Comparison of ENCODE assay signal across 37 cellular contexts in the genomic region with DNA sequence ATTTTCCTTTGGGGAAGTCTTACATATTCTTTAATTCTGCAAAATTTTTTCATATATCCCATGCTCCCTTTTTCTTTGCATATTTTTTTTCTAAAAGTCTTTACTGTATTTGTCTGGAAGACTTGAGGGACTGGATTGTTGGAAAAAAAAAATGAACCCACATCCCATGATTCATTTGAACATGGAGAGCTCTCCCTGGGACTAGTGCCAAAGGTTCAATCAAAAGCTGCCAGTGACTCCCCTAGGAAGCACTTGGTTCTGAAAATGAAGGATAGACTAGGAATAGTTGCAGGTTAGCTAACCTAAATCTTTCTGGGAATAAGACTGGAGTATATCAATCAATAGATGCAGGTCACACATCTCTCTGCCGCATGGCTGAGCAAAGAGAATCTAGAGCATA. TPM values are rescaled to one million over a fixed set of nuclear protein-coding genes. Genes with fewer than 3 reads are reported as not detected.
A peak's percentile ranks its signal among the peaks of the same experiment; 100 is the strongest.
DNase-seq lines count a peak whose midpoint lies in the region; ATAC-seq and TF ChIP-seq lines count a peak whose summit lies in the region.
"Had no signal": no experiment of that assay in that cellular context is flagged by ENCODE, and none has a peak within 500 bp of the region (broad histone marks: within the 10 kb centered on the region; RNA-seq: fewer than 3 reads in every experiment).

No MANE protein-coding gene starts in this region.

- H3K14ac ChIP-seq in mesenchymal stem cell (ENCODE audit: low read length in 2 of 2) = no peak overlapping the region

- TF ChIP-seq CTCF in WTC11 (IDR thresholded peaks at IDR 0.05) = no peak

- POLR2A ChIA-PET in WTC11 (lab: Charles Lee) = no interaction called here

- no peak overlapping the region for H3K27ac Mint-ChIP-seq in WTC11
- H3K27ac Mint-ChIP-seq: activated CD8-positive, alpha-beta memory T cell treated with anti-CD3 and anti-CD28 coated beads, Interleukin-2, amount 10 ng/mL, durations not matched to agents 7 days and 5 days; activated naive CD8-positive, alpha-beta T cell treated with anti-CD3 and anti-CD28 coated beads, Interleukin-2, amount 10 ng/mL, durations not matched to agents 7 days and 5 days; CD8-positive, alpha-beta T cell; H9; memory B cell had no signal

- no peaks in the 10 kb centered on the region for H3K27me3 ChIP-seq in mesenchymal stem cell (ENCODE audit: control insufficient read depth in 1 of 2, insufficient read depth in 1 of 2, low read length in 2 of 2)
- H3K27me3 ChIP-seq: BE2C, hepatocyte, right atrium auricular region, testis had no signal

- H3K4me2 ChIP-seq in mesenchymal stem cell (ENCODE audit: low read length, poor library complexity, severe bottlenecking) = no peak overlapping the region
- H3K4me2 ChIP-seq: hepatocyte, SK-N-SH, smooth muscle cell had no signal

- no CpG with 5 or more reads among the region's 1 CpG for WGBS in mesenchymal stem cell

- H4K91ac ChIP-seq in mesenchymal stem cell (ENCODE audit: low read length) = no peak overlapping the region

- CTCF ChIA-PET in WTC11 (lab: Charles Lee) = no interaction called here

- H3K23ac ChIP-seq in mesenchymal stem cell (ENCODE audit: low read length in 2 of 2) = no peak overlapping the region

- peaks cover 11% of the 10 kb centered on the region for H3K9me3 Mint-ChIP-seq in WTC11
- H3K9me3 Mint-ChIP-seq: activated naive CD8-positive, alpha-beta T cell treated with anti-CD3 and anti-CD28 coated beads, Interleukin-2, amount 10 ng/mL, durations not matched to agents 7 days and 5 days; activated T-cell treated with anti-CD3 and anti-CD28 coated beads, Interleukin-2, amount 50 U/mL, for 4 hours; CD8-positive, alpha-beta T cell; H9; neural crest cell had no signal

- H3K79me1 ChIP-seq in mesenchymal stem cell (replicated peaks; ENCODE audit: low read length, poor library complexity, severe bottlenecking) = no peaks in the 10 kb centered on the region

- H4K8ac ChIP-seq in mesenchymal stem cell (ENCODE audit: low read length) = no peak overlapping the region

- H2BK12ac ChIP-seq in mesenchymal stem cell (ENCODE audit: low read length in 2 of 2) = no peak overlapping the region

- H3K9me3 ChIP-seq in mesenchymal stem cell (ENCODE audit: control insufficient read depth, low read length) = no peaks in the 10 kb centered on the region
- H3K9me3 ChIP-seq: BE2C, pancreas, right atrium auricular region, SK-N-SH, testis had no signal

- peaks cover 3% of the 10 kb centered on the region for H3K27me3 Mint-ChIP-seq in WTC11 (ENCODE audit: low read depth)

- H3K4me3 ChIP-seq in mesenchymal stem cell (ENCODE audit: insufficient read depth in 1 of 2, low read depth in 1 of 2, low read length in 2 of 2) = no peak overlapping the region
- H3K4me3 ChIP-seq: hepatocyte, pancreas, right atrium auricular region, smooth muscle cell, testis had no signal

- no peak overlapping the region for H3K4me3 Mint-ChIP-seq in WTC11
- H3K4me3 Mint-ChIP-seq: activated CD8-positive, alpha-beta memory T cell treated with anti-CD3 and anti-CD28 coated beads, Interleukin-2, amount 10 ng/mL, durations not matched to agents 7 days and 5 days; activated naive CD8-positive, alpha-beta T cell treated with anti-CD3 and anti-CD28 coated beads, Interleukin-2, amount 10 ng/mL, durations not matched to agents 7 days and 5 days; activated T-cell treated with anti-CD3 and anti-CD28 coated beads, Interleukin-2, amount 50 U/mL, for 4 hours; CD8-positive, alpha-beta T cell; H9; memory B cell; neural crest cell had no signal

- H3K36me3 ChIP-seq in mesenchymal stem cell (ENCODE audit: control insufficient read depth in 1 of 2, insufficient read depth in 2 of 2, low read depth in 1 of 2, low read length in 2 of 2) = no peaks in the 10 kb centered on the region
- H3K36me3 ChIP-seq: BE2C, pancreas, right atrium auricular region had no signal

- H3K27ac ChIP-seq in mesenchymal stem cell (ENCODE audit: low read length, poor library complexity, severe bottlenecking) = no peak overlapping the region
- H3K27ac ChIP-seq: hepatocyte, pancreas, right atrium auricular region, testis had no signal

- no peak overlapping the region for H2BK15ac ChIP-seq in mesenchymal stem cell (ENCODE audit: low read depth, poor library complexity, severe bottlenecking)

- no peak overlapping the region for H3K9ac ChIP-seq in mesenchymal stem cell (ENCODE audit: low read length)
- H3K9ac ChIP-seq: SK-N-SH had no signal

- H3K4me1 ChIP-seq in mesenchymal stem cell (ENCODE audit: control insufficient read depth, insufficient read depth, low read depth, low read length) = peaks cover 8% of the 10 kb centered on the region
- H3K4me1 ChIP-seq: BE2C, pancreas, right atrium auricular region, testis had no signal

- no peak overlapping the region for H2AFZ ChIP-seq in mesenchymal stem cell (ENCODE audit: low read depth, low read length)
- H2AFZ ChIP-seq: hepatocyte had no signal

- H3K36me3 Mint-ChIP-seq in WTC11 = no peaks in the 10 kb centered on the region
- H3K36me3 Mint-ChIP-seq: activated CD8-positive, alpha-beta memory T cell treated with anti-CD3 and anti-CD28 coated beads, Interleukin-2, amount 10 ng/mL, durations not matched to agents 7 days and 5 days; activated naive CD8-positive, alpha-beta T cell treated with anti-CD3 and anti-CD28 coated beads, Interleukin-2, amount 10 ng/mL, durations not matched to agents 7 days and 5 days; CD8-positive, alpha-beta T cell; memory B cell had no signal

- H2BK5ac ChIP-seq in mesenchymal stem cell (ENCODE audit: low read depth, low read length, poor library complexity, severe bottlenecking) = no peak overlapping the region

- peak; percentile 45 for DNase-seq in Daoy (ENCODE audit: low read depth)
- DNase-seq in M059J (ENCODE audit: low read depth) = peak; percentile 71
- peak; percentile 60 for DNase-seq in astrocyte of the hippocampus (ENCODE audit: low read depth, low spot score)
- DNase-seq in iris pigment epithelial cell (ENCODE audit: low read depth) = peak; percentile 76
- no peak for DNase-seq in NCI-H524 (lab: John Stamatoyannopoulos, UW)
- no peak for DNase-seq in medulla oblongata (ENCODE audit: extremely low spot score)
- DNase-seq in WTC11 (ENCODE audit: low spot score) = no peak
- DNase-seq in mesenchymal stem cell = no peak
- DNase-seq: activated CD4-positive, alpha-beta T cell treated with anti-CD3 and anti-CD28 coated beads, Interleukin-2, amount 50 U/mL, for 1 hour; activated CD4-positive, CD25-positive, alpha-beta regulatory T cell; activated CD8-positive, alpha-beta memory T cell treated with anti-CD3 and anti-CD28 coated beads, Interleukin-2, amount 10 ng/mL, durations not matched to agents 7 days and 5 days; activated gamma-delta T cell treated with Interleukin-2 at 50 U/mL for 16 hours; activated naive CD8-positive, alpha-beta T cell treated with anti-CD3 and anti-CD28 coated beads, Interleukin-2, amount 10 ng/mL, durations not matched to agents 7 days and 5 days; activated T-cell treated with anti-CD3 and anti-CD28 coated beads, Interleukin-2, amount 50 U/mL, for 4 hours; BE2C; CD8-positive, alpha-beta T cell; dermis blood vessel endothelial cell; H9; Karpas-422; left colon; NCI-H2107; NCI-H446; NCI-H774; pancreas; SK-N-SH; stimulated activated CD4-positive, alpha-beta T cell treated with anti-CD3 and anti-CD28 coated beads, Interleukin-1b, Interleukin-23, amount 100 ng/mL, for 48 hours; stimulated activated naive CD8-positive, alpha-beta T cell treated with anti-CD3 and anti-CD28 coated beads, Interleukin-15, Interleukin-2, amounts not matched to agents 100 U/mL and 50 U/mL, for 24 hours; testis had no signal

- H3K18ac ChIP-seq in mesenchymal stem cell (ENCODE audit: low read depth in 1 of 2, low read length in 2 of 2) = no peak overlapping the region

- H2AK5ac ChIP-seq in mesenchymal stem cell (ENCODE audit: low read length, severe bottlenecking) = no peak overlapping the region

- no peak for ATAC-seq in WTC11
- ATAC-seq: activated CD8-positive, alpha-beta memory T cell treated with anti-CD3 and anti-CD28 coated beads, Interleukin-2, amount 10 ng/mL, durations not matched to agents 7 days and 5 days; activated T-cell treated with anti-CD3 and anti-CD28 coated beads, Interleukin-2, amount 50 U/mL, for 4 hours; CD8-positive, alpha-beta T cell; HepG2; left colon; pancreas; Right ventricle myocardium inferior; stimulated activated naive CD8-positive, alpha-beta T cell treated with anti-CD3 and anti-CD28 coated beads, Interleukin-15, Interleukin-2, amounts not matched to agents 100 U/mL and 50 U/mL, for 24 hours had no signal

- no peak overlapping the region for H3K4ac ChIP-seq in mesenchymal stem cell (ENCODE audit: low read depth in 1 of 2, low read length in 2 of 2)

- no peak overlapping the region for H2BK120ac ChIP-seq in mesenchymal stem cell (ENCODE audit: low read depth, low read length)

- peaks cover 13% of the 10 kb centered on the region for H3K4me1 Mint-ChIP-seq in WTC11
- H3K4me1 Mint-ChIP-seq: activated CD8-positive, alpha-beta memory T cell treated with anti-CD3 and anti-CD28 coated beads, Interleukin-2, amount 10 ng/mL, durations not matched to agents 7 days and 5 days; memory B cell had no signal

TF ChIP-seq in WTC11, 78 proteins besides CTCF, POLR2A, EP300 and RAD21 (continues in another document):
- TF ChIP-seq, protein P1, sequence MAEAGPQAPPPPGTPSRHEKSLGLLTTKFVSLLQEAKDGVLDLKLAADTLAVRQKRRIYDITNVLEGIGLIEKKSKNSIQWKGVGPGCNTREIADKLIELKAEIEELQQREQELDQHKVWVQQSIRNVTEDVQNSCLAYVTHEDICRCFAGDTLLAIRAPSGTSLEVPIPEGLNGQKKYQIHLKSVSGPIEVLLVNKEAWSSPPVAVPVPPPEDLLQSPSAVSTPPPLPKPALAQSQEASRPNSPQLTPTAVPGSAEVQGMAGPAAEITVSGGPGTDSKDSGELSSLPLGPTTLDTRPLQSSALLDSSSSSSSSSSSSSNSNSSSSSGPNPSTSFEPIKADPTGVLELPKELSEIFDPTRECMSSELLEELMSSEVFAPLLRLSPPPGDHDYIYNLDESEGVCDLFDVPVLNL (CRISPR knock-in tag; IDR thresholded peaks at IDR 0.05; ENCODE audit: borderline replicate concordance, low read depth) = no peak
- TF ChIP-seq, protein P2, sequence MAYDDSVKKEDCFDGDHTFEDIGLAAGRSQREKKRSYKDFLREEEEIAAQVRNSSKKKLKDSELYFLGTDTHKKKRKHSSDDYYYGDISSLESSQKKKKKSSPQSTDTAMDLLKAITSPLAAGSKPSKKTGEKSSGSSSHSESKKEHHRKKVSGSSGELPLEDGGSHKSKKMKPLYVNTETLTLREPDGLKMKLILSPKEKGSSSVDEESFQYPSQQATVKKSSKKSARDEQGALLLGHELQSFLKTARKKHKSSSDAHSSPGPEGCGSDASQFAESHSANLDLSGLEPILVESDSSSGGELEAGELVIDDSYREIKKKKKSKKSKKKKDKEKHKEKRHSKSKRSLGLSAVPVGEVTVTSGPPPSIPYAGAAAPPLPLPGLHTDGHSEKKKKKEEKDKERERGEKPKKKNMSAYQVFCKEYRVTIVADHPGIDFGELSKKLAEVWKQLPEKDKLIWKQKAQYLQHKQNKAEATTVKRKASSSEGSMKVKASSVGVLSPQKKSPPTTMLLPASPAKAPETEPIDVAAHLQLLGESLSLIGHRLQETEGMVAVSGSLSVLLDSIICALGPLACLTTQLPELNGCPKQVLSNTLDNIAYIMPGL (CRISPR knock-in tag; IDR thresholded peaks at IDR 0.05) = no peak

RNA-seq across cellular contexts. Expression of a gene that starts 16.4 kb away (rescaled TPM):
- 8.5 and 9.1 TPM in 2 replicates for total RNA-seq in Daoy (2014; rRNA removed; shearing (Covaris generic))
- total RNA-seq in M059J (2014; rRNA removed; shearing (Covaris generic)) = not detected in 2 replicates
- 0.11 TPM in 1 of 3 replicates, not detected in the others for total RNA-seq in WTC11 (2021)
- polyA plus RNA-seq in mesenchymal stem cell (2013, experiment 1 of 2) = 2.7 TPM
- 2.7 TPM for polyA plus RNA-seq in mesenchymal stem cell (2013, experiment 2 of 2)
- total RNA-seq: activated CD8-positive, alpha-beta memory T cell treated with anti-CD3 and anti-CD28 coated beads, Interleukin-2, amount 10 ng/mL, durations not matched to agents 7 days and 5 days; activated naive CD8-positive, alpha-beta T cell treated with anti-CD3 and anti-CD28 coated beads, Interleukin-2, amount 10 ng/mL, durations not matched to agents 7 days and 5 days; activated T-cell treated with anti-CD3 and anti-CD28 coated beads, Interleukin-2, amount 50 U/mL, for 4 hours; CD8-positive, alpha-beta T cell; G401; H9; HepG2; left colon; T-helper 1 cell treated with Interleukin-12 subunit alpha and Interleukin-12 subunit beta and Interleukin-4 antibody, amounts not matched to agents 30 ng/mL and 1 ng/mL, for 36 hours had no signal
- polyA plus RNA-seq: HepG2, SK-N-SH had no signal

Comparison
In these comparisons a context has a peak if more than half of its experiments do, and no peak if none do; other contexts are left out.
1. DNase-seq: peak in Daoy (single experiment), M059J (single experiment), astrocyte of the hippocampus (single experiment) and iris pigment epithelial cell (single experiment); none in NCI-H524 (0 of 2), medulla oblongata (single experiment), WTC11 (single experiment) and mesenchymal stem cell (single experiment).